In genomic region chr3:155292133-155292532, GRCh38 we compare ENCODE assay signal across 17 cellular contexts. TPM values are rescaled to one million over a fixed set of nuclear protein-coding genes. Genes with fewer than 3 reads are reported as not detected.
"Had no signal": no experiment of that assay in that cellular context is flagged by ENCODE, and none has a peak within 500 bp of the region (broad histone marks: within the 10 kb centered on the region; RNA-seq: fewer than 3 reads in every experiment).

No MANE protein-coding gene starts in this region.

- H3K4me1 ChIP-seq: foreskin keratinocyte, heart left ventricle, stomach had no signal

- H3K27ac ChIP-seq: cardiac muscle cell, foreskin keratinocyte, heart left ventricle, stomach, VCaP had no signal

- ATAC-seq: activated naive CD8-positive, alpha-beta T cell treated with anti-CD3 and anti-CD28 coated beads, Interleukin-2, amount 50 U/mL, for 24 hours; foreskin keratinocyte; heart left ventricle; left ventricle myocardium superior; T-cell had no signal

- DNase-seq: activated CD4-positive, alpha-beta memory T cell treated with anti-CD3 and anti-CD28 coated beads, Interleukin-2, amount 10 ng/mL, durations not matched to agents 7 days and 5 days; activated naive CD4-positive, alpha-beta T cell; activated naive CD8-positive, alpha-beta T cell treated with anti-CD3 and anti-CD28 coated beads, Interleukin-2, amount 50 U/mL, for 24 hours; foreskin keratinocyte; heart left ventricle; islet precursor cell; left ventricle myocardium superior; mesendoderm; nephron progenitor cell; stimulated activated CD4-positive, alpha-beta T cell treated with anti-CD3 and anti-CD28 coated beads, Interleukin-15, amount 100 ng/mL, for 24 hours; stimulated activated CD4-positive, alpha-beta T cell treated with anti-CD3 and anti-CD28 coated beads, Interleukin-4, amount 100 ng/mL, for 24 hours; stomach; T-cell had no signal

- H3K27me3 ChIP-seq: cardiac muscle cell, heart left ventricle, stomach had no signal

- H3K36me3 ChIP-seq: cardiac muscle cell, heart left ventricle, stomach had no signal

- H3K4me3 ChIP-seq: cardiac muscle cell, heart left ventricle, stomach had no signal

RNA-seq across cellular contexts. Expression of gene STRIT1, which starts 1.4 kb away (rescaled TPM):
- total RNA-seq: activated CD4-positive, alpha-beta memory T cell treated with anti-CD3 and anti-CD28 coated beads, Interleukin-2, amount 10 ng/mL, durations not matched to agents 7 days and 5 days; activated T-helper 1 cell treated with anti-CD3 and anti-CD28 coated beads, Interleukin-12 subunit alpha, Interleukin-12 subunit beta, Interleukin-2, Interleukin-4 antibody, amounts not matched to agents 30 ng/mL and 10 ng/mL and 1 ng/mL, durations not matched to agents 14 hours and 24 hours and 36 hours; cardiac muscle cell; foreskin keratinocyte; omental fat pad; stomach; T-cell had no signal
- polyA plus RNA-seq: cardiac muscle cell, foreskin keratinocyte had no signal
